8 cellular contexts compared by ENCODE assay signal in genomic region chr17:44683303-44683702, GRCh38. TPM values are rescaled to one million over a fixed set of nuclear protein-coding genes. Genes with fewer than 3 reads are reported as not detected.
"Had no signal": no experiment of that assay in that cellular context is flagged by ENCODE, and none has a peak within 500 bp of the region (broad histone marks: within the 10 kb centered on the region; RNA-seq: fewer than 3 reads in every experiment).

No MANE protein-coding gene starts in this region.

RNA-seq across cellular contexts. Expression of gene MEIOC, which starts 27.0 kb away (rescaled TPM):
- total RNA-seq: adrenal gland, aorta, body of pancreas, dermis microvascular lymphatic vessel endothelial cell, psoas muscle, transverse colon, urinary bladder had no signal
- polyA plus RNA-seq: aorta, neural cell had no signal
